In the genomic region with DNA sequence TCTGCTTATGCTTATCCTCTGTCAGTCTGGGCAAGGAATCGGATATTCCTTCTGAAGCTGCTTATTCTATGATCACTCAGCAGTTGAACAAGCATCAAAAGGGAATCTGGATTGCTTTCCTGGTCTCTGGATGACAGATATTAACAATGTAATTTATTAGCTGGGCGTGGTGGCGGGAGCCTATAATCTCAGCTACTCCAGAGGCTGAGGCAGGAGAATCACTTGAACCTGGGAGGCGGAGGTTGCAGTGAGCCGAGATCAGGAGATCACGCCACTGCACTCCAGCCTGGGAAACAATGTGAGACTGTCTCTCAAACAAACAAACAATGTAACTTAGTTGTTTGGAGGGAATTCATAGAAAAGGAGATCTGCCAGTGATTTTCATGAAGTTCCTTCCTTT, we compare ENCODE assay signal across 31 cellular contexts. TPM values are rescaled to one million over a fixed set of nuclear protein-coding genes. Genes with fewer than 3 reads are reported as not detected.
"Had no signal": no experiment of that assay in that cellular context is flagged by ENCODE, and none has a peak within 500 bp of the region (broad histone marks: within the 10 kb centered on the region; RNA-seq: fewer than 3 reads in every experiment).

No MANE protein-coding gene starts in this region.

- H3K4me3 ChIP-seq: left ventricle myocardium inferior, mucosa of descending colon, ovary, prostate gland, sigmoid colon, spleen, suprapubic skin, tibial nerve, uterus had no signal

- H3K27ac ChIP-seq: left ventricle myocardium inferior, ovary, prostate gland, sigmoid colon, spleen, suprapubic skin, tibial nerve, uterus had no signal

- H3K4me1 ChIP-seq: left ventricle myocardium inferior, prostate gland, sigmoid colon, spleen, suprapubic skin, tibial nerve, uterus had no signal

- DNase-seq: hypothalamus; islet precursor cell; left ventricle myocardium inferior; midbrain; mucosa of descending colon; naive thymus-derived CD4-positive, alpha-beta T cell; ovary; posterior cingulate gyrus; retina; right cardiac atrium; sigmoid colon; small intestine; spleen; stimulated activated CD4-positive, alpha-beta T cell treated with anti-CD3 and anti-CD28 coated beads, Interleukin-4, amount 100 ng/mL, for 24 hours; stimulated activated naive CD4-positive, alpha-beta T cell; uterus had no signal

- H3K36me3 Mint-ChIP-seq: memory B cell; naive thymus-derived CD4-positive, alpha-beta T cell; natural killer cell treated with Interleukin-12 subunit alpha and Interleukin-12 subunit beta and Interleukin-15 and Interleukin-18, amount 100 ng/mL, for 72 hours; stimulated activated effector memory CD8-positive, alpha-beta T cell treated with anti-CD3 and anti-CD28 coated beads, Interleukin-12 subunit alpha, Interleukin-12 subunit beta, amount 100 ng/mL, for 72 hours; type B pancreatic cell had no signal

- H3K27ac Mint-ChIP-seq: memory B cell; naive thymus-derived CD4-positive, alpha-beta T cell; natural killer cell treated with Interleukin-12 subunit alpha and Interleukin-12 subunit beta and Interleukin-15 and Interleukin-18, amount 100 ng/mL, for 72 hours; stimulated activated effector memory CD8-positive, alpha-beta T cell treated with anti-CD3 and anti-CD28 coated beads, Interleukin-12 subunit alpha, Interleukin-12 subunit beta, amount 100 ng/mL, for 72 hours; stimulated activated naive CD8-positive, alpha-beta T cell treated with anti-CD3 and anti-CD28 coated beads, Interleukin-15, Interleukin-2, amounts not matched to agents 100 ng/mL and 50 ng/mL, for 24 hours; type B pancreatic cell had no signal

- H3K36me3 ChIP-seq: left ventricle myocardium inferior, ovary, prostate gland, sigmoid colon, spleen, suprapubic skin, tibial nerve, uterus had no signal

- H3K4me3 Mint-ChIP-seq: memory B cell; naive thymus-derived CD4-positive, alpha-beta T cell; natural killer cell treated with Interleukin-12 subunit alpha and Interleukin-12 subunit beta and Interleukin-15 and Interleukin-18, amount 100 ng/mL, for 72 hours; stimulated activated effector memory CD8-positive, alpha-beta T cell treated with anti-CD3 and anti-CD28 coated beads, Interleukin-12 subunit alpha, Interleukin-12 subunit beta, amount 100 ng/mL, for 72 hours; stimulated activated naive CD8-positive, alpha-beta T cell treated with anti-CD3 and anti-CD28 coated beads, Interleukin-15, Interleukin-2, amounts not matched to agents 100 ng/mL and 50 ng/mL, for 24 hours; type B pancreatic cell had no signal

- H3K4me1 Mint-ChIP-seq: memory B cell; stimulated activated effector memory CD8-positive, alpha-beta T cell treated with anti-CD3 and anti-CD28 coated beads, Interleukin-12 subunit alpha, Interleukin-12 subunit beta, amount 100 ng/mL, for 72 hours had no signal

- H3K9me3 Mint-ChIP-seq: memory B cell; natural killer cell treated with Interleukin-12 subunit alpha and Interleukin-12 subunit beta and Interleukin-15 and Interleukin-18, amount 100 ng/mL, for 72 hours; stimulated activated effector memory CD8-positive, alpha-beta T cell treated with anti-CD3 and anti-CD28 coated beads, Interleukin-12 subunit alpha, Interleukin-12 subunit beta, amount 100 ng/mL, for 72 hours; stimulated activated naive CD8-positive, alpha-beta T cell treated with anti-CD3 and anti-CD28 coated beads, Interleukin-15, Interleukin-2, amounts not matched to agents 100 ng/mL and 50 ng/mL, for 24 hours; type B pancreatic cell had no signal

- H3K27me3 ChIP-seq: ovary, tibial nerve, uterus had no signal

- H3K9me3 ChIP-seq: left ventricle myocardium inferior, mucosa of descending colon, ovary, prostate gland, sigmoid colon, spleen, suprapubic skin, tibial nerve, uterus had no signal

RNA-seq across cellular contexts. Expression of a gene that starts 45.4 kb away (rescaled TPM):
- total RNA-seq: left ventricle myocardium inferior; lower leg skin; lung microvascular endothelial cell; mesenteric fat pad; mucosa of descending colon; myocyte; naive thymus-derived CD4-positive, alpha-beta T cell; natural killer cell treated with Interleukin-12 subunit alpha and Interleukin-12 subunit beta and Interleukin-15 and Interleukin-18, amount 100 ng/mL, for 72 hours; omental fat pad; ovary; right cardiac atrium; sigmoid colon; spleen; subcutaneous adipose tissue; suprapubic skin; tibial nerve; ureter; uterus had no signal
- polyA plus RNA-seq: naive thymus-derived CD4-positive, alpha-beta T cell; ovary; right cardiac atrium; small intestine; spleen had no signal
